Comparison of ENCODE assay signal across 9 cellular contexts in genomic region chr3:8500208-8500961, GRCh38. TPM values are rescaled to one million over a fixed set of nuclear protein-coding genes. Genes with fewer than 3 reads are reported as not detected.
A peak's percentile ranks its signal among the peaks of the same experiment; 100 is the strongest.
DNase-seq lines count a peak whose midpoint lies in the region; ATAC-seq and TF ChIP-seq lines count a peak whose summit lies in the region.
"Had no signal": no experiment of that assay in that cellular context is flagged by ENCODE, and none has a peak within 500 bp of the region (broad histone marks: within the 10 kb centered on the region; RNA-seq: fewer than 3 reads in every experiment).

No MANE protein-coding gene starts in this region.

- no peak overlapping the region for H3K9ac ChIP-seq in MM.1S (ENCODE audit: low read length)

- H3K4me3 ChIP-seq in LNCaP clone FGC (ENCODE audit: low read depth, low read length) (peak overlapping the region; percentile 13; the same call in 1 of the 2 replicates), body of pancreas (no peak overlapping the region), MM.1S (ENCODE audit: low read length) (no peak overlapping the region)

- H3K4me1 Mint-ChIP-seq in stimulated activated memory B cell treated with anti-CD40 and anti-IgM and Interleukin-4, amounts not matched to agents 10 μg/mL and 1 μg/mL and 100 μg/mL, for 72 hours, result peaks cover 38% of the 10 kb centered on the region

- no peaks in the 10 kb centered on the region for H3K36me3 Mint-ChIP-seq in stimulated activated memory B cell treated with anti-CD40 and anti-IgM and Interleukin-4, amounts not matched to agents 10 μg/mL and 1 μg/mL and 100 μg/mL, for 72 hours

- no peaks in the 10 kb centered on the region for H3K79me2 ChIP-seq in MM.1S (ENCODE audit: low read length)

- H2AFZ ChIP-seq in MM.1S (ENCODE audit: low read length), result no peak overlapping the region

- H3K4me2 ChIP-seq in MM.1S (ENCODE audit: low read depth, low read length), result no peak overlapping the region

- 24 to 33% methylated on average over 9 of the region's 9 CpGs for WGBS in body of pancreas, 2 donors

- H3K9me3 ChIP-seq in body of pancreas (no peaks in the 10 kb centered on the region), MM.1S (replicated peaks; ENCODE audit: insufficient read depth, low read length) (no peaks in the 10 kb centered on the region)

- peak in 2 of 3 donors; percentile 36 to 47 for TF ChIP-seq POLR2A in body of pancreas (IDR thresholded peaks at IDR 0.05)

- DNase-seq in LNCaP clone FGC (ENCODE audit: low read depth) (peak; percentile 81), body of pancreas (peak; percentile 44 to 73 (median 59)), left colon (no peak), HT-29 (ENCODE audit: low spot score) (no peak), MM.1S (no peak)
- no peak for DNase-seq in activated CD8-positive, alpha-beta memory T cell treated with anti-CD3 and anti-CD28 coated beads for 24 hours
- DNase-seq: T-helper 1 cell had no signal

- ATAC-seq in body of pancreas (peak; percentile 47), left colon (peak; percentile 8), GM21381 (IDR thresholded peaks at IDR 0.05; ENCODE audit: unreplicated experiment) (no peak)
- no peak for ATAC-seq in stimulated activated memory B cell treated with anti-CD40 and anti-IgM and Interleukin-4, amounts not matched to agents 10 μg/mL and 1 μg/mL and 100 μg/mL, for 72 hours

- H3F3A ChIP-seq in MM.1S (ENCODE audit: insufficient read depth, low read length), result no peaks in the 10 kb centered on the region

- no peaks in the 10 kb centered on the region for H4K20me1 ChIP-seq in MM.1S (ENCODE audit: insufficient read depth, low read length)

- H3K27me3 ChIP-seq in body of pancreas, result no peaks in the 10 kb centered on the region
- no peaks in the 10 kb centered on the region for H3K27me3 ChIP-seq in MM.1S (replicated peaks; ENCODE audit: insufficient read depth, low read length)

- H3K27ac ChIP-seq in body of pancreas, result peak overlapping the region; percentile 84 to 94 (median 90)
- no peak overlapping the region for H3K27ac ChIP-seq in MM.1S (ENCODE audit: low read length)

- no peaks in the 10 kb centered on the region for H3K27me3 Mint-ChIP-seq in stimulated activated memory B cell treated with anti-CD40 and anti-IgM and Interleukin-4, amounts not matched to agents 10 μg/mL and 1 μg/mL and 100 μg/mL, for 72 hours

- H3K9me3 Mint-ChIP-seq in stimulated activated memory B cell treated with anti-CD40 and anti-IgM and Interleukin-4, amounts not matched to agents 10 μg/mL and 1 μg/mL and 100 μg/mL, for 72 hours, result no peaks in the 10 kb centered on the region

- H3K9me2 ChIP-seq in MM.1S (replicated peaks; ENCODE audit: insufficient read depth, low read length), result no peaks in the 10 kb centered on the region

- intact Hi-C loops in body of pancreas (cut with DNase I) (no loop called here), left colon (cut with DNase I, micrococcal nuclease) (no loop called here)

- TF ChIP-seq CTCF in LNCaP clone FGC (IDR thresholded peaks at IDR 0.05; ENCODE audit: control insufficient read depth, extremely low read depth, insufficient read depth) (no peak), body of pancreas (IDR thresholded peaks at IDR 0.05) (no peak), MM.1S (IDR thresholded peaks at IDR 0.05; ENCODE audit: low read length) (no peak)

- H3K4me1 ChIP-seq in body of pancreas (peaks cover 45% of the 10 kb centered on the region), MM.1S (ENCODE audit: low read length) (no peaks in the 10 kb centered on the region)

- H3K36me3 ChIP-seq in body of pancreas (replicated peaks in 1 of 2; ENCODE audit: insufficient read depth in 1 of 2, low read depth in 2 of 2) (no peaks in the 10 kb centered on the region), MM.1S (replicated peaks; ENCODE audit: insufficient read depth, low read length) (no peaks in the 10 kb centered on the region)

- H3K4me3 Mint-ChIP-seq in stimulated activated memory B cell treated with anti-CD40 and anti-IgM and Interleukin-4, amounts not matched to agents 10 μg/mL and 1 μg/mL and 100 μg/mL, for 72 hours, result peak overlapping the region; percentile 92

- no peak overlapping the region for H3K27ac Mint-ChIP-seq in stimulated activated memory B cell treated with anti-CD40 and anti-IgM and Interleukin-4, amounts not matched to agents 10 μg/mL and 1 μg/mL and 100 μg/mL, for 72 hours

RNA-seq across cellular contexts. Expression of gene LMCD1, which starts 1.2 kb away (rescaled TPM):
- total RNA-seq in body of pancreas (10 to 100 TPM; 10.9 to 32.4 TPM), left colon (1 to 10 TPM; 5.8 to 7.1 TPM)
- 4.8 and 7.5 TPM in 2 replicates for total RNA-seq in HT-29 (2014; rRNA removed; shearing (Covaris generic))

Comparison
In these comparisons a context has a peak if more than half of its experiments do, and no peak if none do; other contexts are left out.
1. DNase-seq: peak in LNCaP clone FGC (single experiment) and body of pancreas (4 of 4); none in left colon (0 of 2), activated CD8-positive, alpha-beta memory T cell treated with anti-CD3 and anti-CD28 coated beads for 24 hours (single experiment), HT-29 (single experiment) and MM.1S (single experiment).
2. ATAC-seq: peak in body of pancreas (single experiment) and left colon (single experiment); none in stimulated activated memory B cell treated with anti-CD40 and anti-IgM and Interleukin-4, amounts not matched to agents 10 μg/mL and 1 μg/mL and 100 μg/mL, for 72 hours (single experiment) and GM21381 (single experiment).